In genomic region chrX:149682956-149683947, GRCh38 we compare ENCODE assay signal across 27 cellular contexts. TPM values are rescaled to one million over a fixed set of nuclear protein-coding genes. Genes with fewer than 3 reads are reported as not detected.
"Had no signal": no experiment of that assay in that cellular context is flagged by ENCODE, and none has a peak within 500 bp of the region (broad histone marks: within the 10 kb centered on the region; RNA-seq: fewer than 3 reads in every experiment).

No MANE protein-coding gene starts in this region.

- H3K36me3 Mint-ChIP-seq: activated CD8-positive, alpha-beta memory T cell treated with anti-CD3 and anti-CD28 coated beads, Interleukin-2, amount 10 ng/mL, durations not matched to agents 7 days and 5 days; activated naive CD8-positive, alpha-beta T cell treated with anti-CD3 and anti-CD28 coated beads, Interleukin-2, amount 10 ng/mL, durations not matched to agents 7 days and 5 days had no signal

- H3K27me3 ChIP-seq: body of pancreas, foreskin keratinocyte had no signal

- H3K27ac Mint-ChIP-seq: activated CD4-positive, alpha-beta memory T cell treated with anti-CD3 and anti-CD28 coated beads, Interleukin-2, amount 10 ng/mL, durations not matched to agents 7 days and 5 days; activated CD8-positive, alpha-beta memory T cell treated with anti-CD3 and anti-CD28 coated beads, Interleukin-2, amount 10 ng/mL, durations not matched to agents 7 days and 5 days; activated naive CD8-positive, alpha-beta T cell treated with anti-CD3 and anti-CD28 coated beads, Interleukin-2, amount 10 ng/mL, durations not matched to agents 7 days and 5 days; activated T-helper 17 cell treated with anti-CD3 and anti-CD28 coated beads, Interleukin-2, amount 50 U/mL, for 72 hours; nephron progenitor cell; stimulated activated naive CD8-positive, alpha-beta T cell treated with anti-CD3 and anti-CD28 coated beads, Interleukin-15, amount 100 ng/mL, for 72 hours had no signal

- H3K27me3 Mint-ChIP-seq: activated CD4-positive, alpha-beta memory T cell treated with anti-CD3 and anti-CD28 coated beads, Interleukin-2, amount 10 ng/mL, durations not matched to agents 7 days and 5 days; activated CD8-positive, alpha-beta memory T cell treated with anti-CD3 and anti-CD28 coated beads, Interleukin-2, amount 10 ng/mL, durations not matched to agents 7 days and 5 days; activated naive CD8-positive, alpha-beta T cell treated with anti-CD3 and anti-CD28 coated beads, Interleukin-2, amount 10 ng/mL, durations not matched to agents 7 days and 5 days; activated T-helper 17 cell treated with anti-CD3 and anti-CD28 coated beads, Interleukin-2, amount 50 U/mL, for 72 hours had no signal

- H3K4me1 Mint-ChIP-seq: activated CD4-positive, alpha-beta memory T cell treated with anti-CD3 and anti-CD28 coated beads, Interleukin-2, amount 10 ng/mL, durations not matched to agents 7 days and 5 days; activated CD8-positive, alpha-beta memory T cell treated with anti-CD3 and anti-CD28 coated beads, Interleukin-2, amount 10 ng/mL, durations not matched to agents 7 days and 5 days; activated naive CD8-positive, alpha-beta T cell treated with anti-CD3 and anti-CD28 coated beads, Interleukin-2, amount 10 ng/mL, durations not matched to agents 7 days and 5 days; activated T-helper 17 cell treated with anti-CD3 and anti-CD28 coated beads, Interleukin-2, amount 50 U/mL, for 72 hours; stimulated activated naive CD8-positive, alpha-beta T cell treated with anti-CD3 and anti-CD28 coated beads, Interleukin-15, amount 100 ng/mL, for 72 hours had no signal

- H3K9me3 ChIP-seq: body of pancreas, left ventricle myocardium inferior had no signal

- H3K4me3 ChIP-seq: body of pancreas, dorsolateral prefrontal cortex, left ventricle myocardium inferior had no signal

- H3K27ac ChIP-seq: body of pancreas, dorsolateral prefrontal cortex, epithelial cell of prostate, foreskin keratinocyte, left ventricle myocardium inferior had no signal

- H3K4me1 ChIP-seq: body of pancreas, foreskin keratinocyte, left ventricle myocardium inferior had no signal

- ATAC-seq: activated CD8-positive, alpha-beta memory T cell treated with anti-CD3 and anti-CD28 coated beads, Interleukin-2, amount 10 ng/mL, durations not matched to agents 7 days and 5 days; activated T-helper 17 cell treated with anti-CD3 and anti-CD28 coated beads, Interleukin-2, amount 50 U/mL, for 72 hours; body of pancreas; foreskin keratinocyte; stimulated activated naive CD8-positive, alpha-beta T cell treated with anti-CD3 and anti-CD28 coated beads, Interleukin-15, amount 100 ng/mL, for 72 hours had no signal

- H3K36me3 ChIP-seq: left ventricle myocardium inferior had no signal

- DNase-seq: activated CD4-positive, alpha-beta memory T cell treated with anti-CD3 and anti-CD28 coated beads, Interleukin-2, amount 10 ng/mL, durations not matched to agents 7 days and 5 days; activated CD4-positive, alpha-beta T cell treated with anti-CD3 and anti-CD28 coated beads for 48 hours; activated CD4-positive, CD25-positive, alpha-beta regulatory T cell; activated CD8-positive, alpha-beta memory T cell treated with anti-CD3 and anti-CD28 coated beads, Interleukin-2, amount 10 ng/mL, durations not matched to agents 7 days and 5 days; activated naive CD4-positive, alpha-beta T cell treated with Interleukin-2 at 50 U/mL for 16 hours; activated naive CD8-positive, alpha-beta T cell treated with anti-CD3 and anti-CD28 coated beads, Interleukin-2, amount 10 ng/mL, durations not matched to agents 7 days and 5 days; activated T-cell treated with anti-CD3 and anti-CD28 coated beads, Interleukin-2, amount 50 U/mL, for 1 hour; amygdala; body of pancreas; dorsolateral prefrontal cortex; glutamatergic neuron; left ventricle myocardium inferior; mammary epithelial cell; nephron progenitor cell; occipital lobe; stimulated activated CD4-positive, alpha-beta T cell treated with anti-CD3 and anti-CD28 coated beads, Interleukin-4, amount 100 ng/mL, for 1 hour; stimulated activated naive CD8-positive, alpha-beta T cell treated with anti-CD3 and anti-CD28 coated beads, Interleukin-15, amount 100 ng/mL, for 72 hours had no signal

- H3K4me3 Mint-ChIP-seq: activated CD4-positive, alpha-beta memory T cell treated with anti-CD3 and anti-CD28 coated beads, Interleukin-2, amount 10 ng/mL, durations not matched to agents 7 days and 5 days; activated CD8-positive, alpha-beta memory T cell treated with anti-CD3 and anti-CD28 coated beads, Interleukin-2, amount 10 ng/mL, durations not matched to agents 7 days and 5 days; activated naive CD8-positive, alpha-beta T cell treated with anti-CD3 and anti-CD28 coated beads, Interleukin-2, amount 10 ng/mL, durations not matched to agents 7 days and 5 days; activated T-helper 17 cell treated with anti-CD3 and anti-CD28 coated beads, Interleukin-2, amount 50 U/mL, for 72 hours; nephron progenitor cell; stimulated activated naive CD8-positive, alpha-beta T cell treated with anti-CD3 and anti-CD28 coated beads, Interleukin-15, amount 100 ng/mL, for 72 hours had no signal

- H3K9me3 Mint-ChIP-seq: activated CD4-positive, alpha-beta memory T cell treated with anti-CD3 and anti-CD28 coated beads, Interleukin-2, amount 10 ng/mL, durations not matched to agents 7 days and 5 days; activated naive CD8-positive, alpha-beta T cell treated with anti-CD3 and anti-CD28 coated beads, Interleukin-2, amount 10 ng/mL, durations not matched to agents 7 days and 5 days; activated T-helper 17 cell treated with anti-CD3 and anti-CD28 coated beads, Interleukin-2, amount 50 U/mL, for 72 hours; stimulated activated naive CD8-positive, alpha-beta T cell treated with anti-CD3 and anti-CD28 coated beads, Interleukin-15, amount 100 ng/mL, for 72 hours had no signal

RNA-seq across cellular contexts. Expression of gene MAGEA11, which starts 28.6 kb away (rescaled TPM):
- total RNA-seq: activated CD4-positive, alpha-beta memory T cell treated with anti-CD3 and anti-CD28 coated beads, Interleukin-2, amount 10 ng/mL, durations not matched to agents 7 days and 5 days; activated CD8-positive, alpha-beta memory T cell treated with anti-CD3 and anti-CD28 coated beads, Interleukin-2, amount 10 ng/mL, durations not matched to agents 7 days and 5 days; activated naive CD8-positive, alpha-beta T cell treated with anti-CD3 and anti-CD28 coated beads, Interleukin-2, amount 10 ng/mL, durations not matched to agents 7 days and 5 days; activated T-helper 17 cell treated with anti-CD3 and anti-CD28 coated beads, Interleukin-2, amount 50 U/mL, for 72 hours; body of pancreas; cardiac septum; dorsolateral prefrontal cortex; fibroblast of lung; foreskin keratinocyte; kidney epithelial cell; left ventricle myocardium inferior; mammary epithelial cell; myocyte; occipital lobe; posterior vena cava; skeletal muscle tissue; temporal lobe had no signal
